10 cellular contexts compared by ENCODE assay signal in genomic region chr2:99636432-99637034, GRCh38.
DNase-seq lines count a peak whose midpoint lies in the region; ATAC-seq and TF ChIP-seq lines count a peak whose summit lies in the region.
"Had no signal": no experiment of that assay in that cellular context is flagged by ENCODE, and none has a peak within 500 bp of the region (broad histone marks: within the 10 kb centered on the region; RNA-seq: fewer than 3 reads in every experiment).

No MANE protein-coding gene starts in this region.

- TF ChIP-seq POLR2A in heart left ventricle (IDR thresholded peaks at IDR 0.05) (no peak), prostate gland (IDR thresholded peaks at IDR 0.05) (no peak)

- no peak overlapping the region for H3K4me3 Mint-ChIP-seq in osteocyte (ENCODE audit: unreplicated experiment)
- H3K4me3 Mint-ChIP-seq: activated naive CD4-positive, alpha-beta T cell treated with anti-CD3 and anti-CD28 coated beads, Interleukin-2, amount 50 U/mL, for 24 hours had no signal

- intact Hi-C loops in heart left ventricle (cut with DNase I) (loop anchor here in 3 of 10 donors (5.0 to 10.0 kb wide), 4 partner anchors 58 to 82 kb away; no protein-coding TSS in a partner anchor), prostate gland (cut with DNase I) (no loop called here)

- H3K4me1 Mint-ChIP-seq in osteocyte (ENCODE audit: unreplicated experiment) = peaks cover 23% of the 10 kb centered on the region
- H3K4me1 Mint-ChIP-seq: activated naive CD4-positive, alpha-beta T cell treated with anti-CD3 and anti-CD28 coated beads, Interleukin-2, amount 50 U/mL, for 24 hours had no signal

- H3K36me3 ChIP-seq in heart left ventricle (no peaks in the 10 kb centered on the region), prostate gland (no peaks in the 10 kb centered on the region)
- H3K36me3 ChIP-seq: suprapubic skin had no signal

- H3K27me3 Mint-ChIP-seq in osteocyte (ENCODE audit: unreplicated experiment) = no peaks in the 10 kb centered on the region
- H3K27me3 Mint-ChIP-seq: activated naive CD4-positive, alpha-beta T cell treated with anti-CD3 and anti-CD28 coated beads, Interleukin-2, amount 50 U/mL, for 24 hours had no signal

- H3K27ac ChIP-seq in heart left ventricle = peak overlapping the region; percentile 27 to 84 (median 68)
- H3K27ac ChIP-seq in prostate gland = peak overlapping the region in 1 of 2 donors; percentile 1
- H3K27ac ChIP-seq: suprapubic skin had no signal

- H3K4me3 ChIP-seq in AG10803 (ENCODE audit: low read length) (no peak overlapping the region), heart left ventricle (no peak overlapping the region), prostate gland (no peak overlapping the region)
- H3K4me3 ChIP-seq: suprapubic skin had no signal

- peak overlapping the region; percentile 43 for H3K27ac Mint-ChIP-seq in osteocyte (ENCODE audit: unreplicated experiment)
- H3K27ac Mint-ChIP-seq: activated naive CD4-positive, alpha-beta T cell treated with anti-CD3 and anti-CD28 coated beads, Interleukin-2, amount 50 U/mL, for 24 hours had no signal

- H3K27me3 ChIP-seq in heart left ventricle (no peaks in the 10 kb centered on the region), prostate gland (replicated peaks; ENCODE audit: insufficient read depth) (no peaks in the 10 kb centered on the region)
- H3K27me3 ChIP-seq: suprapubic skin had no signal

- peaks cover 22% of the 10 kb centered on the region for H3K36me3 Mint-ChIP-seq in osteocyte (ENCODE audit: unreplicated experiment)

- DNase-seq in AG10803 (ENCODE audit: low read depth) (peak; percentile 22), SHP77 (lab: John Stamatoyannopoulos, UW) (peak; percentile 24 to 38), heart left ventricle (peak; percentile 88 to 95 (median 92)), osteocyte (ENCODE audit: extremely low spot score, unreplicated experiment) (no peak), retina (no peak), prostate gland (ENCODE audit: low spot score) (no peak), HK-2 (ENCODE audit: unreplicated experiment) (no peak)

- H3K9me3 ChIP-seq in heart left ventricle (peaks cover 0 to 9% (median 0%) of the 10 kb centered on the region in 12 donors), prostate gland (no peaks in the 10 kb centered on the region)
- H3K9me3 ChIP-seq: suprapubic skin had no signal

- ATAC-seq in heart left ventricle (peak; percentile 94 to 97 (median 96)), HG03439 (IDR thresholded peaks at IDR 0.05; ENCODE audit: unreplicated experiment) (no peak)

- H3K9me3 Mint-ChIP-seq in osteocyte (ENCODE audit: unreplicated experiment) = no peaks in the 10 kb centered on the region
- H3K9me3 Mint-ChIP-seq: activated naive CD4-positive, alpha-beta T cell treated with anti-CD3 and anti-CD28 coated beads, Interleukin-2, amount 50 U/mL, for 24 hours had no signal

- WGBS in heart left ventricle, 4 donors = 15 to 21% (median 20%) methylated on average over 16 to 17 of the region's 17 CpGs
- WGBS in prostate gland = 52% methylated on average over 17 of the region's 17 CpGs

- TF ChIP-seq CTCF in AG10803 (conservative IDR thresholded peaks at IDR 0.05; ENCODE audit: low read length) = no peak
- TF ChIP-seq CTCF in heart left ventricle (IDR thresholded peaks at IDR 0.05) = peak in 1 of 12 donors; percentile 16
- TF ChIP-seq CTCF in osteocyte (IDR thresholded peaks at IDR 0.05) = no peak
- TF ChIP-seq CTCF in prostate gland (IDR thresholded peaks at IDR 0.05) = no peak

- H3K4me1 ChIP-seq in heart left ventricle = peaks cover 0 to 36% (median 20%) of the 10 kb centered on the region in 12 donors
- no peaks in the 10 kb centered on the region for H3K4me1 ChIP-seq in prostate gland (replicated peaks)

Comparison
In these comparisons a context has a peak if more than half of its experiments do, and no peak if none do; other contexts are left out.
1. DNase-seq: peak in AG10803 (single experiment), SHP77 (2 of 2) and heart left ventricle (5 of 5); none in osteocyte (single experiment), retina (single experiment), prostate gland (single experiment) and HK-2 (single experiment).